11 cellular contexts compared by ENCODE assay signal in the genomic region with DNA sequence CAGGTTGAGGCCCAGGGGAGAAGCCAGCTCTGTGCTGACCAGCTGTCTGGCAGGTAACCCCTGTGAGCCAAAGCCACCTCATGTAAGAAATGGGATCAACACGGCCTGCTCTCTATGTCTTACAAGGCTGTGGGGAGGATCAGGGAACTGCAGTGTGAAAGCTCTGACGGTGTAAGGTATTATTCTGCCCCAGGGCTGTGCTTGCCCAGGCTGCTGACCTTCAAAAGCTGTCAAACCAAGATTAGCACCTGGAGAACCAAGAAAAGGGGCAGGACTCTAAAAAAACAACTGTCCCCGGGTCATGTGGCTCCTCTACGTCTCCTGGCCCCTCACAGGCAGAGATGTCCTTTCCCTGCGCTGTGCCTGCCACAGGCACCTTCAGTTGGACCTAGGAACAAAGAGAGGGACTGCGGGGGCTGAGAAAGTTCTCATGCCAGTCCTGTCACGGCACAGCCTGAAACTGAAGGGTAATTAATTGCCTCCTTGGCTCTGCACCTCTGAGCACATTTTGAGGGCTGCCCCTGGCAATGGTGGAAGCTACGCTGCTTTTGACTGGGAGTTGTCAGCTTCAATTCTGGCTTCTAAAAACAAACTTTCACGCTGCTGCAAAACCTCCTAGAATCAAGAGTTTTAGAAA.
"Had no signal": no experiment of that assay in that cellular context is flagged by ENCODE, and none has a peak within 500 bp of the region (broad histone marks: within the 10 kb centered on the region; RNA-seq: fewer than 3 reads in every experiment).

No MANE protein-coding gene starts in this region.

- ATAC-seq: activated naive CD8-positive, alpha-beta T cell treated with anti-CD3 and anti-CD28 coated beads, Interleukin-2, amount 50 U/mL, for 24 hours; lower lobe of right lung had no signal

- DNase-seq: activated CD4-positive, alpha-beta T cell treated with anti-CD3 and anti-CD28 coated beads, Interleukin-2, amount 50 U/mL, for 1 hour; activated CD8-positive, alpha-beta memory T cell treated with anti-CD3 and anti-CD28 coated beads for 24 hours; activated naive CD8-positive, alpha-beta T cell treated with anti-CD3 and anti-CD28 coated beads, Interleukin-2, amount 50 U/mL, for 24 hours; colonic mucosa; esophagus squamous epithelium; lower lobe of right lung; stimulated activated CD4-positive, alpha-beta T cell treated with anti-CD3 and anti-CD28 coated beads, Interleukin-12 subunit alpha, Interleukin-12 subunit beta, amount 100 ng/mL, for 4 hours; stimulated activated CD4-positive, alpha-beta T cell treated with anti-CD3 and anti-CD28 coated beads, Interleukin-2, amount 100 ng/mL, for 24 hours; transverse colon had no signal

- H3K27ac ChIP-seq: cardiac muscle cell, colonic mucosa, esophagus squamous epithelium, lower lobe of right lung, parathyroid adenoma, transverse colon had no signal

- H3K4me1 ChIP-seq: colonic mucosa, lower lobe of right lung, parathyroid adenoma, transverse colon had no signal

- H3K9me3 ChIP-seq: colonic mucosa, esophagus squamous epithelium, lower lobe of right lung, transverse colon had no signal

- H3K36me3 ChIP-seq: cardiac muscle cell, colonic mucosa, esophagus squamous epithelium, lower lobe of right lung, transverse colon had no signal

- H3K27me3 ChIP-seq: cardiac muscle cell, colonic mucosa, transverse colon had no signal

- H3K4me3 ChIP-seq: cardiac muscle cell, colonic mucosa, esophagus squamous epithelium, lower lobe of right lung, transverse colon had no signal
